ENCODE assay signal across 17 cellular contexts in the genomic region with DNA sequence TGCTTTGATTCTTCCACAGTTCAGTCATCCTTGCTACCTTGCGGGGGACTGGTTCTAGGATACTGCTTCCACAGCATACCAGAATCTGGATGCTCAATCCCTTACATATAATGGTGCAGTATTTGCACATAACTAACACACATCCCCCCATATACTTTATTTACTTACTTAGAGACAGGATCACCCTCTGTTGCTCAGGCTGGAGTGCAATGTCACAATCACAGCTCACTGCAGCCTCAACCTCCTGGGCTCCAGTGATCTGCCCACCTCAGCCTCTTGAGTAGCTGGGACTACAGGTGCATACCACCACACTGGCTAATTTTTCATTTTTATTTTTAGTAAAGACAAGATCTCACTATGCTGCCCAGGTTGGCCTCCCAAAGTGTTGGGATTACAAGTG.
DNase-seq lines count a peak whose midpoint lies in the region; ATAC-seq and TF ChIP-seq lines count a peak whose summit lies in the region.
"Had no signal": no experiment of that assay in that cellular context is flagged by ENCODE, and none has a peak within 500 bp of the region (broad histone marks: within the 10 kb centered on the region; RNA-seq: fewer than 3 reads in every experiment).

No MANE protein-coding gene starts in this region.

- H3K9ac ChIP-seq in BLaER1, result no peak overlapping the region

- H3K27me3 Mint-ChIP-seq in activated CD4-positive, alpha-beta T cell treated with anti-CD3 and anti-CD28 coated beads for 36 hours, result peaks cover 2% of the 10 kb centered on the region
- no peaks in the 10 kb centered on the region for H3K27me3 Mint-ChIP-seq in chondrocyte (ENCODE audit: low read depth)
- H3K27me3 Mint-ChIP-seq: CD4-positive, alpha-beta T cell had no signal

- H3K9me3 Mint-ChIP-seq in activated CD4-positive, alpha-beta T cell treated with anti-CD3 and anti-CD28 coated beads for 36 hours (ENCODE audit: low read depth), result no peaks in the 10 kb centered on the region
- H3K9me3 Mint-ChIP-seq in chondrocyte (ENCODE audit: low read depth), result no peaks in the 10 kb centered on the region
- H3K9me3 Mint-ChIP-seq: CD4-positive, alpha-beta T cell; CD8-positive, alpha-beta T cell had no signal

- no peak for TF ChIP-seq CTCF in chondrocyte (IDR thresholded peaks at IDR 0.05)

- no peaks in the 10 kb centered on the region for H3K36me3 ChIP-seq in BLaER1
- H3K36me3 ChIP-seq: BE2C; BLaER1 treated with 17β-estradiol and CSF1 and Interleukin-3, amounts not matched to agents 10 nM and 100 nM had no signal

- H3K27me3 ChIP-seq in BLaER1, result no peaks in the 10 kb centered on the region
- H3K27me3 ChIP-seq: BE2C; BLaER1 treated with 17β-estradiol and CSF1 and Interleukin-3, amounts not matched to agents 10 nM and 100 nM had no signal

- peak overlapping the region; percentile 39 for H3K27ac Mint-ChIP-seq in activated CD4-positive, alpha-beta T cell treated with anti-CD3 and anti-CD28 coated beads for 36 hours
- H3K27ac Mint-ChIP-seq in chondrocyte (ENCODE audit: unreplicated experiment), result peak overlapping the region; percentile 65
- H3K27ac Mint-ChIP-seq: CD4-positive, alpha-beta T cell; CD8-positive, alpha-beta T cell had no signal

- H3K36me3 Mint-ChIP-seq in activated CD4-positive, alpha-beta T cell treated with anti-CD3 and anti-CD28 coated beads for 36 hours (ENCODE audit: low read depth), result no peaks in the 10 kb centered on the region
- H3K36me3 Mint-ChIP-seq in chondrocyte (ENCODE audit: low read depth), result no peaks in the 10 kb centered on the region
- H3K36me3 Mint-ChIP-seq: CD8-positive, alpha-beta T cell had no signal

- POLR2A ChIA-PET in activated CD4-positive, alpha-beta T cell treated with anti-CD3 and anti-CD28 coated beads for 36 hours (lab: Charles Lee), result no interaction called here

- H3K27ac ChIP-seq in BLaER1, result no peak overlapping the region
- H3K27ac ChIP-seq: 22Rv1; BLaER1 treated with 17β-estradiol and CSF1 and Interleukin-3, amounts not matched to agents 10 nM and 100 nM; C4-2B had no signal

- ATAC-seq in activated CD4-positive, alpha-beta T cell treated with anti-CD3 and anti-CD28 coated beads for 36 hours, result no peak
- no peak for ATAC-seq in HG02763 (IDR thresholded peaks at IDR 0.05; ENCODE audit: unreplicated experiment)
- ATAC-seq: CD8-positive, alpha-beta T cell had no signal

- peaks cover 3% of the 10 kb centered on the region; the same call in 1 of the 2 replicates for H3K9me3 ChIP-seq in BLaER1
- H3K9me3 ChIP-seq: BE2C, Caco-2 had no signal

- CTCF ChIA-PET in activated CD4-positive, alpha-beta T cell treated with anti-CD3 and anti-CD28 coated beads for 36 hours (lab: Charles Lee), result no interaction called here

- DNase-seq in activated CD4-positive, alpha-beta T cell treated with anti-CD3 and anti-CD28 coated beads for 36 hours, result no peak
- DNase-seq in activated CD4-positive, alpha-beta T cell treated with anti-CD3 and anti-CD28 coated beads for 1 hour, result no peak
- DNase-seq in chondrocyte (ENCODE audit: low spot score) (no peak), NCI-H446 (lab: John Stamatoyannopoulos, UW) (no peak)
- DNase-seq: ACHN; BE2C; Caco-2; Calu3; CD4-positive, alpha-beta T cell; CD8-positive, alpha-beta T cell; DMS79 treated with DMSO at 0.1 percent for 48 hours; GF-D8 had no signal

- no peak overlapping the region for H3K4me3 Mint-ChIP-seq in activated CD4-positive, alpha-beta T cell treated with anti-CD3 and anti-CD28 coated beads for 36 hours
- no peak overlapping the region for H3K4me3 Mint-ChIP-seq in chondrocyte (ENCODE audit: unreplicated experiment)
- H3K4me3 Mint-ChIP-seq: CD4-positive, alpha-beta T cell; CD8-positive, alpha-beta T cell had no signal

- intact Hi-C loops in activated CD4-positive, alpha-beta T cell treated with anti-CD3 and anti-CD28 coated beads for 36 hours (cut with DNase I, micrococcal nuclease), result no loop called here

- H4K20me1 ChIP-seq in BLaER1, result no peaks in the 10 kb centered on the region
- H4K20me1 ChIP-seq: BLaER1 treated with 17β-estradiol and CSF1 and Interleukin-3, amounts not matched to agents 10 nM and 100 nM had no signal

- H3K4me1 Mint-ChIP-seq in activated CD4-positive, alpha-beta T cell treated with anti-CD3 and anti-CD28 coated beads for 36 hours, result peaks cover 16% of the 10 kb centered on the region
- peaks cover 18% of the 10 kb centered on the region for H3K4me1 Mint-ChIP-seq in chondrocyte (ENCODE audit: low read depth)

- H3K4me2 ChIP-seq in BLaER1, result peak overlapping the region; percentile 62; the same call in 1 of the 2 replicates

- H3K4me3 ChIP-seq in BLaER1, result no peak overlapping the region
- H3K4me3 ChIP-seq: BLaER1 treated with 17β-estradiol and CSF1 and Interleukin-3, amounts not matched to agents 10 nM and 100 nM had no signal

- H3K4me1 ChIP-seq in BLaER1, result peaks cover 15% of the 10 kb centered on the region
- H3K4me1 ChIP-seq: BE2C had no signal
